Comparison of ENCODE assay signal across 2 cellular contexts in genomic region chr20:25254986-25255680, GRCh38.
TF ChIP-seq lines count a peak whose summit lies in the region.

No MANE protein-coding gene starts in this region.

TF ChIP-seq in GM23338, 12 proteins besides CTCF, POLR2A, EP300 and RAD21:
- TF ChIP-seq EZH2phosphoT487 (IDR thresholded peaks at IDR 0.05; ENCODE audit: unreplicated experiment) (no peak), POLR2AphosphoS5 (IDR thresholded peaks at IDR 0.05; ENCODE audit: low read depth) (no peak), CREB1 (CRISPR knock-in tag; IDR thresholded peaks at IDR 0.05; ENCODE audit: low read depth) (no peak), JUNB (IDR thresholded peaks at IDR 0.05; ENCODE audit: unreplicated experiment) (no peak), REST (IDR thresholded peaks at IDR 0.05; ENCODE audit: unreplicated experiment) (no peak)

TF ChIP-seq in K562, 482 proteins besides CTCF, POLR2A, EP300 and RAD21:
- TF ChIP-seq POLR2G (IDR thresholded peaks at IDR 0.05; ENCODE audit: low read depth, low read length) (peak; percentile 38; the same call in 1 of the 2 replicates), NR2F6 (CRISPR knock-in tag; IDR thresholded peaks at IDR 0.05) (no peak)
